2 cellular contexts compared by ENCODE assay signal in the genomic region with DNA sequence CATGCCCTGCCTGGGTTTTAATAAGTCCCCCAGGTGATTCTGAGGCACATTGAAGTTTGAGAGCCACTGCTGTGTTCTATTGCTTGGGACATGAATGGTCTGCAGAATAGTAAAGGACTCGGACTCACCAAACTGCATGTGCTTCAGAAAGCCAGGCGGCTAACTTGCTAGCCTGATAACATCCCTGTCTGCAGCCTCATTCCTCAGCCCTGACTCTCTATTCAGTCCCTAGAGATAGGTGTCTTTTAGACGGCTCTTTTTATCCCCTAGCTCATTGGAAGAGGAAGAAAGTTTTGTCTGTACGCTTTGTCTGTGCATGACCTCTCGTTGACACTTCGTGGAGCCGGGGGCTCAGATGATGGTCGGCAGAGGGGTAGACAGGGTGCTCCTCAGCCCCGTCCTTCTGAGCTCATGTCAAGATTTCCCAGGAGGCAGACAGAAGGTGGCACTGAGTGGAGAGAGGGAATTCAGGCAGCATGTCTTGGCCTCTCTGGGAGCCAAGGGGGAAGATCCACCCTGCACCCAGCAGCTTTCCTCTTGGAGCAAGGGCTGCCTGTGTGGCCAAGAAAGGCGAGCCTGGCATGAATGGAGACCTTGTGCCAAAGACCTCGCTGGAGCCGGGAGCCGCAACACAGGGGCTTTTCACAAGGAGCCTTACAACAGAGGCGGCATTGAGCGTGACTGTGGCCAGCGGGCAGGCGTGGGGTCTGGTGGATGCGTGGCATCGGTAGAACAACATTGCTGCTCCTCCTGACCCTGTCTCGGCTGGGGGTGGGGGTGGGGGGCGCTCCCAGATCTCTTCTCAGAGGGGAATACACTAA.
TF ChIP-seq lines count a peak whose summit lies in the region.

No MANE protein-coding gene starts in this region.

TF ChIP-seq in SK-N-SH, 30 proteins besides CTCF, POLR2A, EP300 and RAD21 (continued from another document):
- TF ChIP-seq FOXJ3 (CRISPR knock-in tag; IDR thresholded peaks at IDR 0.05) (no peak), TAF1 (IDR thresholded peaks at IDR 0.05; ENCODE audit: borderline replicate concordance, low read depth, low read length) (no peak), TEAD4 (IDR thresholded peaks at IDR 0.05; ENCODE audit: borderline replicate concordance, insufficient read depth) (no peak), GATA2 (CRISPR knock-in tag; IDR thresholded peaks at IDR 0.05) (no peak), YY1 (IDR thresholded peaks at IDR 0.05; ENCODE audit: low read depth) (no peak), POLR2AphosphoS5 (IDR thresholded peaks at IDR 0.05; ENCODE audit: low read depth, low read length) (no peak), FOXM1 (IDR thresholded peaks at IDR 0.05; ENCODE audit: low read depth) (no peak)

TF ChIP-seq in SK-N-SH treated with all-trans-retinoic acid at 6 μM for 48 hours, 23 proteins besides CTCF, POLR2A, EP300 and RAD21 (continued from another document):
- no peak for TF ChIP-seq ZFP30 (CRISPR knock-in tag; IDR thresholded peaks at IDR 0.05)
